Comparison of ENCODE assay signal across 25 cellular contexts in genomic region chrX:31705816-31706215, GRCh38.
"Had no signal": no experiment of that assay in that cellular context is flagged by ENCODE, and none has a peak within 500 bp of the region (broad histone marks: within the 10 kb centered on the region; RNA-seq: fewer than 3 reads in every experiment).

No MANE protein-coding gene starts in this region.

- H3K4me3 ChIP-seq: stomach, suprapubic skin, testis, thoracic aorta, thyroid gland, tibial artery, tibial nerve, transverse colon, upper lobe of left lung, upper lobe of right lung, uterus, vagina had no signal

- H3K27ac ChIP-seq: stomach, suprapubic skin, testis, thoracic aorta, thyroid gland, tibial artery, tibial nerve, transverse colon, upper lobe of left lung, upper lobe of right lung, uterus, vagina had no signal

- H3K36me3 ChIP-seq: stomach, suprapubic skin, thoracic aorta, thyroid gland, tibial artery, tibial nerve, transverse colon, upper lobe of left lung, upper lobe of right lung, uterus, vagina had no signal

- H3K27me3 ChIP-seq: stomach, suprapubic skin, testis, tibial artery, transverse colon, upper lobe of left lung, upper lobe of right lung, vagina had no signal

- H3K9me3 ChIP-seq: stomach, suprapubic skin, testis, thoracic aorta, thyroid gland, tibial artery, tibial nerve, transverse colon, upper lobe of left lung, upper lobe of right lung, uterus, vagina had no signal

- H3K4me1 ChIP-seq: stomach, suprapubic skin, testis, thyroid gland, tibial nerve, transverse colon, upper lobe of left lung, upper lobe of right lung, uterus, vagina had no signal

- ATAC-seq: stimulated activated effector memory CD8-positive, alpha-beta T cell treated with anti-CD3 and anti-CD28 coated beads, Interleukin-12 subunit alpha, Interleukin-12 subunit beta, amount 100 ng/mL, for 72 hours; stimulated activated memory B cell treated with anti-CD40 and anti-IgM and Interleukin-4, amounts not matched to agents 10 μg/mL and 1 μg/mL and 100 μg/mL, for 72 hours; stimulated activated naive B cell treated with anti-CD40 and anti-IgM and Interleukin-4, amounts not matched to agents 10 μg/mL and 1 μg/mL and 100 μg/mL, for 72 hours; stimulated activated naive CD8-positive, alpha-beta T cell treated with anti-CD3 and anti-CD28 coated beads, Interleukin-15, amount 100 ng/mL, for 72 hours; stimulated activated naive CD8-positive, alpha-beta T cell treated with anti-CD3 and anti-CD28 coated beads, Interleukin-15, Interleukin-2, amounts not matched to agents 100 U/mL and 50 U/mL, for 24 hours; upper lobe of right lung had no signal

- DNase-seq: stimulated activated CD4-positive, alpha-beta T cell treated with anti-CD3 and anti-CD28 coated beads, Interleukin-2, amount 100 ng/mL, for 48 hours; stimulated activated CD4-positive, alpha-beta T cell treated with anti-CD3 and anti-CD28 coated beads, Interleukin-4, amount 100 ng/mL, for 1 hour; stimulated activated CD4-positive, alpha-beta T cell treated with anti-CD3 and anti-CD28 coated beads, Interleukin-4, amount 100 ng/mL, for 24 hours; stimulated activated CD4-positive, alpha-beta T cell treated with anti-CD3 and anti-CD28 coated beads, Interleukin-4, amount 100 ng/mL, for 4 hours; stimulated activated CD8-positive, alpha-beta memory T cell treated with anti-CD3 and anti-CD28 coated beads, Interleukin-4, amount 100 ng/mL, for 48 hours; stimulated activated naive B cell treated with anti-CD40 and anti-IgM and Interleukin-4, amounts not matched to agents 10 μg/mL and 1 μg/mL and 100 μg/mL, for 72 hours; stimulated activated naive CD4-positive, alpha-beta T cell; stimulated activated naive CD4-positive, alpha-beta T cell treated with Interleukin-2 at 50 U/mL for 16 hours; stimulated activated naive CD8-positive, alpha-beta T cell treated with anti-CD3 and anti-CD28 coated beads, Interleukin-15, amount 100 ng/mL, for 72 hours; stimulated activated naive CD8-positive, alpha-beta T cell treated with anti-CD3 and anti-CD28 coated beads, Interleukin-15, Interleukin-2, amounts not matched to agents 100 U/mL and 50 U/mL, for 24 hours; stomach; substantia nigra; testis; thyroid gland; tibial artery; transverse colon; upper lobe of left lung; upper lobe of right lung; uterus had no signal
